Comparison of ENCODE assay signal across 1 cellular context in the genomic region with DNA sequence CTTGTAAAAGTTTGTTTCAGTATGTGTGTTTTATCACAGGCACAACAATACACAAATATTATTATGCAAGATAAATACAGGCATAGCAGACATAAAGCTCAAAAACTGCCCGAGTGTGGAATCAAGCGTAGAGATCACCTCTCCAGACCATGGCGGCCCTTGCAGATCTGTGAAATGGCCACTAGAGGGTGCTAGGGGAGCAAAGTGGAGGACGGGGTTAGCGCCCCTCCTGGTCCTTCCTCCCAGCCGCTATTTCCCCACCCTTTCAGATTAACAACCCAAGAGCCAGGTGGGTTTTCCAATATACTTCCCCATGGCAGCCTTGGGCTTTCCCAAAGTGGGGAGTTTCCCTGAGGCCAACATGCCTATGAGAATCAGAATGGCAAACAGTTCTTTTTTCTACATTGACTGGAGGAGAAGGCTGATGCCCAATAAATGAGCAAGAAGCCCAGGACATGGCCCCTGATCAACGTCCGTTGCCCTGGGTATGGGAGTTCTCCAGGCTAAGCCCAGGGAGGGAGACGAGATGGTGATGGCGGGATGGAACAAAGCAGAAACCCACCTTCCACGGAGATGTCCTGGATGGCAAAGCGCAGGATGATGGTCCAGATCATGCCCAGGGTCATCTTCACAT.
TF ChIP-seq lines count a peak whose summit lies in the region.

No MANE protein-coding gene starts in this region.

TF ChIP-seq in K562, 482 proteins besides CTCF, POLR2A, EP300 and RAD21 (continued from another document):
- 0 out of 2 replicates have a peak, but pooled peaks have one; percentile 41 for TF ChIP-seq ZBTB7A (IDR thresholded peaks at IDR 0.05; ENCODE audit: borderline replicate concordance, control insufficient read depth, low read depth, low read length)
- TF ChIP-seq MLLT1 (IDR thresholded peaks at IDR 0.05), result 0 out of 4 replicates have a peak, but pooled peaks of 1 of the 2 experiments have one; percentile 19
- TF ChIP-seq XRCC5 (IDR thresholded peaks at IDR 0.05; ENCODE audit: low read depth, low read length), result 0 out of 2 replicates have a peak, but pooled peaks have one; percentile 67
- peak; percentile 12; the same call in 1 of the 2 replicates for TF ChIP-seq ARID2 (IDR thresholded peaks at IDR 0.05)
- TF ChIP-seq ZNF512 (tag; IDR thresholded peaks at IDR 0.05), result no peak
- TF ChIP-seq VEZF1 (CRISPR knock-in tag; IDR thresholded peaks at IDR 0.05), result peak; percentile 42; the same call in 1 of the 2 replicates
- TF ChIP-seq JUND (IDR thresholded peaks at IDR 0.05; ENCODE audit: borderline replicate concordance, low read depth, low read length), result 0 out of 2 replicates have a peak, but pooled peaks have one; percentile 21
- no peak for TF ChIP-seq JUND (tag; IDR thresholded peaks at IDR 0.05; ENCODE audit: borderline replicate concordance, low read depth, low read length)
- TF ChIP-seq NCOR1 (IDR thresholded peaks at IDR 0.05), result no peak
- peak; percentile 55; the same call in 1 of the 2 replicates for TF ChIP-seq KLF16 (IDR thresholded peaks at IDR 0.05)
- no peak for TF ChIP-seq ZNF280B (CRISPR knock-in tag; IDR thresholded peaks at IDR 0.05)
- TF ChIP-seq, protein P1, sequence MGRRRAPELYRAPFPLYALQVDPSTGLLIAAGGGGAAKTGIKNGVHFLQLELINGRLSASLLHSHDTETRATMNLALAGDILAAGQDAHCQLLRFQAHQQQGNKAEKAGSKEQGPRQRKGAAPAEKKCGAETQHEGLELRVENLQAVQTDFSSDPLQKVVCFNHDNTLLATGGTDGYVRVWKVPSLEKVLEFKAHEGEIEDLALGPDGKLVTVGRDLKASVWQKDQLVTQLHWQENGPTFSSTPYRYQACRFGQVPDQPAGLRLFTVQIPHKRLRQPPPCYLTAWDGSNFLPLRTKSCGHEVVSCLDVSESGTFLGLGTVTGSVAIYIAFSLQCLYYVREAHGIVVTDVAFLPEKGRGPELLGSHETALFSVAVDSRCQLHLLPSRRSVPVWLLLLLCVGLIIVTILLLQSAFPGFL (CRISPR knock-in tag; IDR thresholded peaks at IDR 0.05), result no peak
- TF ChIP-seq SMC3 (conservative IDR thresholded peaks at IDR 0.05; ENCODE audit: insufficient read depth, low read depth, low read length), result peak; percentile 84
- no peak for TF ChIP-seq ATF2 (CRISPR knock-in tag; IDR thresholded peaks at IDR 0.05)
- TF ChIP-seq NR2C2 (CRISPR knock-in tag; IDR thresholded peaks at IDR 0.05), result no peak
- no peak for TF ChIP-seq NR2C2 (tag; IDR thresholded peaks at IDR 0.05)
- no peak for TF ChIP-seq ZC3H11A (IDR thresholded peaks at IDR 0.05; ENCODE audit: low read depth, low read length)
